In genomic region chr3:1955170-1955569, GRCh38 we compare ENCODE assay signal across 22 cellular contexts.
"Had no signal": no experiment of that assay in that cellular context is flagged by ENCODE, and none has a peak within 500 bp of the region (broad histone marks: within the 10 kb centered on the region; RNA-seq: fewer than 3 reads in every experiment).

No MANE protein-coding gene starts in this region.

- H3K27me3 ChIP-seq: MG63 had no signal

- H3K36me3 ChIP-seq: MG63 had no signal

- H3K27ac ChIP-seq: RWPE1 had no signal

- ATAC-seq: HepG2, Panc1, PC-3 had no signal

- H3K9ac ChIP-seq: SK-N-SH had no signal

- H3K9me3 ChIP-seq: MG63, SK-N-SH had no signal

- H3K4me2 ChIP-seq: SK-N-SH had no signal

- DNase-seq: IMR-90, Karpas-422, KG1, MG63, NCI-H1092, NCI-H1105 treated with DMSO at 0.1 percent for 48 hours, NCI-H1417 treated with DMSO at 0.1 percent for 48 hours, NCI-H146, NCI-H1694 treated with DMSO at 0.1 percent for 48 hours, NCI-H1930, NCI-H2081, NCI-H2107, NCI-H2227 treated with DMSO at 0.1 percent for 48 hours, NCI-H524, NCI-H526 treated with DMSO at 0.1 percent for 48 hours, NCI-H748 treated with DMSO at 0.1 percent for 48 hours, PC-3, SHP77, SK-N-SH had no signal

- H3K4me3 ChIP-seq: MG63 had no signal

- FAIRE-seq: HepG2 had no signal
